10 cellular contexts compared by ENCODE assay signal in genomic region chr6:41778895-41779294, GRCh38. TPM values are rescaled to one million over a fixed set of nuclear protein-coding genes. Genes with fewer than 3 reads are reported as not detected.
DNase-seq lines count a peak whose midpoint lies in the region; ATAC-seq, FAIRE-seq and TF ChIP-seq lines count a peak whose summit lies in the region.
"Had no signal": no experiment of that assay in that cellular context is flagged by ENCODE, and none has a peak within 500 bp of the region (broad histone marks: within the 10 kb centered on the region; RNA-seq: fewer than 3 reads in every experiment).

No MANE protein-coding gene starts in this region.

- H3K27ac ChIP-seq in right atrium auricular region (no peak overlapping the region), skeletal muscle tissue (ENCODE audit: low read depth, low read length) (no peak overlapping the region), foreskin keratinocyte (no peak overlapping the region)
- H3K27ac ChIP-seq: epithelial cell of prostate had no signal

- TF ChIP-seq CTCF in WI38 (IDR thresholded peaks at IDR 0.05; ENCODE audit: low read depth, low read length), result no peak
- TF ChIP-seq CTCF in right atrium auricular region (IDR thresholded peaks at IDR 0.05), result no peak
- TF ChIP-seq CTCF in foreskin keratinocyte (conservative IDR thresholded peaks at IDR 0.05), result no peak

- H3K36me3 ChIP-seq in HAP-1 (replicated peaks), result peaks cover 20% of the 10 kb centered on the region
- peaks cover 30% of the 10 kb centered on the region for H3K36me3 ChIP-seq in right atrium auricular region
- peaks cover 23 to 33% (median 24%) of the 10 kb centered on the region in 3 donors for H3K36me3 ChIP-seq in skeletal muscle tissue (ENCODE audit: control insufficient read depth in 3 of 3, insufficient read depth in 3 of 3, low read length in 3 of 3)

- H3K4me1 ChIP-seq in HAP-1, result peaks cover 12% of the 10 kb centered on the region
- peaks cover 0 to 29% of the 10 kb centered on the region in 2 donors for H3K4me1 ChIP-seq in right atrium auricular region
- H3K4me1 ChIP-seq in skeletal muscle tissue (ENCODE audit: control insufficient read depth in 3 of 3, insufficient read depth in 3 of 3, low read length in 3 of 3), result peaks cover 21 to 24% (median 24%) of the 10 kb centered on the region in 3 donors
- H3K4me1 ChIP-seq in foreskin keratinocyte, result no peaks in the 10 kb centered on the region

- DNase-seq in HAP-1 (ENCODE audit: low spot score in 2 of 2) (no peak), right atrium auricular region (ENCODE audit: low spot score) (no peak), GM12892 (ENCODE audit: insufficient read length) (no peak), foreskin keratinocyte (no peak), NCI-H1092 treated with DMSO at 0.1 percent for 48 hours (lab: John Stamatoyannopoulos, UW) (no peak)

- H3K4me3 ChIP-seq in HAP-1, result peak overlapping the region; percentile 49
- peak overlapping the region; percentile 76 for H3K4me3 ChIP-seq in WI38 (ENCODE audit: low read depth, low read length)
- H3K4me3 ChIP-seq in right atrium auricular region, result peak overlapping the region; percentile 54 to 82
- H3K4me3 ChIP-seq in skeletal muscle tissue (ENCODE audit: low read length in 3 of 3), result peak overlapping the region; percentile 82 to 87 (median 83)

- no peak for TF ChIP-seq POLR2A in GM12892 (IDR thresholded peaks at IDR 0.05; ENCODE audit: low read depth, low read length)

- in situ Hi-C loops in HAP-1 (cut with MboI; ENCODE audit: low sequenced_read_pairs), result no loop called here

- H3K27me3 ChIP-seq in HAP-1 (ENCODE audit: low read depth) (no peaks in the 10 kb centered on the region), right atrium auricular region (no peaks in the 10 kb centered on the region), skeletal muscle tissue (ENCODE audit: control insufficient read depth in 3 of 3, insufficient read depth in 3 of 3, low read length in 3 of 3) (no peaks in the 10 kb centered on the region), foreskin keratinocyte (no peaks in the 10 kb centered on the region)

- H3K9ac ChIP-seq in skeletal muscle tissue (ENCODE audit: low read depth in 1 of 3, low read length in 3 of 3), result peak overlapping the region; percentile 76 to 81 (median 77)

- ATAC-seq in foreskin keratinocyte, result no peak
- no peak for ATAC-seq in GM19467 (IDR thresholded peaks at IDR 0.05; ENCODE audit: unreplicated experiment)

- H3K9me3 ChIP-seq in HAP-1 (no peaks in the 10 kb centered on the region), right atrium auricular region (no peaks in the 10 kb centered on the region), skeletal muscle tissue (ENCODE audit: control insufficient read depth in 3 of 3, low read length in 3 of 3) (no peaks in the 10 kb centered on the region)

- no peak for FAIRE-seq in GM12892 (lab: Jason Lieb, UNC)

RNA-seq across cellular contexts. Expression of gene FRS3, which starts 0.8 kb away (rescaled TPM):
- total RNA-seq in right atrium auricular region (1 to 10 TPM; 2.6 to 3.4 TPM), skeletal muscle tissue (1.6 TPM), foreskin keratinocyte (2.2 and 2.6 TPM in 2 replicates)
- polyA plus RNA-seq in GM12892 (2012; ENCODE audit: missing spikeins), result 1.9 TPM
- polyA plus RNA-seq in foreskin keratinocyte, result 2.7 and 2.8 TPM in 2 replicates

RNA-seq across cellular contexts. Expression of gene PRICKLE4, which starts 1.7 kb away (rescaled TPM):
- total RNA-seq in right atrium auricular region (1 to 10 TPM; 4.3 to 5.6 TPM), skeletal muscle tissue (2.6 TPM), foreskin keratinocyte (0.42 and 0.61 TPM in 2 replicates)
- not detected for polyA plus RNA-seq in GM12892 (2012; ENCODE audit: missing spikeins)
- polyA plus RNA-seq in foreskin keratinocyte, result 0.18 and 0.55 TPM in 2 replicates

RNA-seq across cellular contexts. Expression of gene TOMM6, which starts 8.6 kb away (rescaled TPM):
- total RNA-seq in right atrium auricular region (100 to 1,000 TPM; 130 to 172 TPM), skeletal muscle tissue (92.4 TPM), foreskin keratinocyte (223 and 285 TPM in 2 replicates)
- polyA plus RNA-seq in GM12892 (2012; ENCODE audit: missing spikeins), result 468 TPM
- polyA plus RNA-seq in foreskin keratinocyte, result 453 and 519 TPM in 2 replicates

RNA-seq across cellular contexts. Expression of gene PGC, which starts 31.7 kb away (rescaled TPM):
- total RNA-seq in right atrium auricular region (not detected), skeletal muscle tissue (0.52 TPM), foreskin keratinocyte (not detected in 2 replicates)
- polyA plus RNA-seq in GM12892 (2012; ENCODE audit: missing spikeins), result not detected
- polyA plus RNA-seq in foreskin keratinocyte, result not detected in 2 replicates
- total RNA-seq: RPMI7951 had no signal

RNA-seq across cellular contexts. Expression of gene TFEB, which starts 43.5 kb away (rescaled TPM):
- total RNA-seq in right atrium auricular region (10 to 100 TPM; 31.5 to 35.8 TPM), skeletal muscle tissue (7.8 TPM), foreskin keratinocyte (3.1 and 3.6 TPM in 2 replicates)
- 55.3 TPM for polyA plus RNA-seq in GM12892 (2012; ENCODE audit: missing spikeins)
- 4.3 and 5.3 TPM in 2 replicates for polyA plus RNA-seq in foreskin keratinocyte
